25 cellular contexts compared by ENCODE assay signal in genomic region chr1:240579511-240579910, GRCh38. TPM values are rescaled to one million over a fixed set of nuclear protein-coding genes. Genes with fewer than 3 reads are reported as not detected.
A peak's percentile ranks its signal among the peaks of the same experiment; 100 is the strongest.
DNase-seq lines count a peak whose midpoint lies in the region; TF ChIP-seq lines count a peak whose summit lies in the region.
"Had no signal": no experiment of that assay in that cellular context is flagged by ENCODE, and none has a peak within 500 bp of the region (broad histone marks: within the 10 kb centered on the region; RNA-seq: fewer than 3 reads in every experiment).

No MANE protein-coding gene starts in this region.

- no peaks in the 10 kb centered on the region for H3K27me3 ChIP-seq in BLaER1

- peak; percentile 94 for DNase-seq in Caki2 (ENCODE audit: low read depth)
- no peak for DNase-seq in nephron progenitor cell
- no peak for DNase-seq in type B pancreatic cell (ENCODE audit: extremely low spot score, unreplicated experiment)
- no peak for DNase-seq in NCI-H524 treated with DMSO at 0.1 percent for 48 hours (lab: John Stamatoyannopoulos, UW)
- DNase-seq in HEK293T (ENCODE audit: extremely low spot score): no peak
- DNase-seq in hypothalamus (lab: John Stamatoyannopoulos, UW): no peak
- DNase-seq: AML-193; Caco-2; CD4-positive, alpha-beta T cell; CD8-positive, alpha-beta T cell; DMS 273 treated with DMSO at 0.1 percent for 48 hours; DMS153; DMS53; DMS79; DND-41; EL; GDM1 had no signal

- peaks cover 9% of the 10 kb centered on the region for H3K4me1 Mint-ChIP-seq in nephron progenitor cell
- no peaks in the 10 kb centered on the region for H3K4me1 Mint-ChIP-seq in type B pancreatic cell (ENCODE audit: unreplicated experiment)

- H4K20me1 ChIP-seq in BLaER1: no peaks in the 10 kb centered on the region

- no peak overlapping the region for H3K4me3 Mint-ChIP-seq in nephron progenitor cell
- H3K4me3 Mint-ChIP-seq in type B pancreatic cell: no peak overlapping the region
- H3K4me3 Mint-ChIP-seq: B cell; CD4-positive, alpha-beta T cell; CD8-positive, alpha-beta T cell had no signal

- peaks cover 93% of the 10 kb centered on the region for H3K4me1 ChIP-seq in BLaER1
- H3K4me1 ChIP-seq: A549, Caco-2 had no signal

- H3K36me3 Mint-ChIP-seq in nephron progenitor cell (ENCODE audit: low read depth) (no peaks in the 10 kb centered on the region), type B pancreatic cell (no peaks in the 10 kb centered on the region)
- H3K36me3 Mint-ChIP-seq: CD8-positive, alpha-beta T cell had no signal

- no peaks in the 10 kb centered on the region for H3K36me3 ChIP-seq in BLaER1

- peaks cover 21% of the 10 kb centered on the region for H3K9me3 ChIP-seq in BLaER1
- H3K9me3 ChIP-seq: A549, Caco-2 had no signal

- CTCF ChIA-PET in HEK293T (lab: Yijun Ruan, JAX): no interaction called here

- in situ Hi-C loops in Caki2 (cut with HindIII; ENCODE audit: low pct_unique_long_range_greater_than_20kb, low sequenced_read_pairs): no loop called here

- H3K9ac ChIP-seq in BLaER1: no peak overlapping the region

- H3K4me2 ChIP-seq in BLaER1: peak overlapping the region; percentile 69
- H3K4me2 ChIP-seq: A549 had no signal

- H3K4me3 ChIP-seq in BLaER1: no peak overlapping the region
- H3K4me3 ChIP-seq: A549, GM12878 had no signal

- H3K27ac Mint-ChIP-seq in nephron progenitor cell (peak overlapping the region; percentile 16), type B pancreatic cell (peak overlapping the region; percentile 65)
- H3K27ac Mint-ChIP-seq: B cell; CD4-positive, alpha-beta T cell; CD8-positive, alpha-beta T cell had no signal

- no peak for TF ChIP-seq CTCF in nephron progenitor cell (IDR thresholded peaks at IDR 0.05)
- TF ChIP-seq CTCF in type B pancreatic cell (conservative IDR thresholded peaks at IDR 0.05): no peak

- H3K27me3 Mint-ChIP-seq in nephron progenitor cell (ENCODE audit: low read depth, poor library complexity): no peaks in the 10 kb centered on the region
- H3K27me3 Mint-ChIP-seq in type B pancreatic cell: peaks cover 4% of the 10 kb centered on the region
- H3K27me3 Mint-ChIP-seq: B cell; CD4-positive, alpha-beta T cell had no signal

- POLR2A ChIA-PET in HEK293T (lab: Yijun Ruan, JAX): no interaction called here

- H3K9me3 Mint-ChIP-seq in nephron progenitor cell (no peaks in the 10 kb centered on the region), type B pancreatic cell (no peaks in the 10 kb centered on the region)
- H3K9me3 Mint-ChIP-seq: CD4-positive, alpha-beta T cell had no signal

- H3K27ac ChIP-seq in BLaER1: no peak overlapping the region
- H3K27ac ChIP-seq: 22Rv1, A549, C4-2B had no signal

TF ChIP-seq in HEK293T, 16 proteins besides CTCF, POLR2A, EP300 and RAD21:
- no peak for TF ChIP-seq FOXA1 (IDR thresholded peaks at IDR 0.05)
- TF ChIP-seq SP1 (IDR thresholded peaks at IDR 0.05): no peak
- TF ChIP-seq FOXM1 (IDR thresholded peaks at IDR 0.05; ENCODE audit: borderline replicate concordance): no peak
- no peak for TF ChIP-seq LEF1 (IDR thresholded peaks at IDR 0.05; ENCODE audit: borderline replicate concordance)
- TF ChIP-seq TARDBP (IDR thresholded peaks at IDR 0.05): no peak
- no peak for TF ChIP-seq ARNT (IDR thresholded peaks at IDR 0.05)
- no peak for TF ChIP-seq SUZ12 (IDR thresholded peaks at IDR 0.05)

RNA-seq across cellular contexts. Expression of gene GREM2, which starts 32.4 kb away (rescaled TPM):
- 0.34 TPM in 1 of 2 replicates, not detected in the other for total RNA-seq in Caki2 (2014; rRNA removed; shearing (Covaris generic); ENCODE audit: low replicate concordance)
- total RNA-seq in type B pancreatic cell (ENCODE audit: low replicate concordance): 1.0 and 4.2 TPM in 2 replicates
- total RNA-seq: B cell; CD8-positive, alpha-beta T cell; Daoy; G401; GM12878 had no signal
